Comparison of ENCODE assay signal across 8 cellular contexts in the genomic region with DNA sequence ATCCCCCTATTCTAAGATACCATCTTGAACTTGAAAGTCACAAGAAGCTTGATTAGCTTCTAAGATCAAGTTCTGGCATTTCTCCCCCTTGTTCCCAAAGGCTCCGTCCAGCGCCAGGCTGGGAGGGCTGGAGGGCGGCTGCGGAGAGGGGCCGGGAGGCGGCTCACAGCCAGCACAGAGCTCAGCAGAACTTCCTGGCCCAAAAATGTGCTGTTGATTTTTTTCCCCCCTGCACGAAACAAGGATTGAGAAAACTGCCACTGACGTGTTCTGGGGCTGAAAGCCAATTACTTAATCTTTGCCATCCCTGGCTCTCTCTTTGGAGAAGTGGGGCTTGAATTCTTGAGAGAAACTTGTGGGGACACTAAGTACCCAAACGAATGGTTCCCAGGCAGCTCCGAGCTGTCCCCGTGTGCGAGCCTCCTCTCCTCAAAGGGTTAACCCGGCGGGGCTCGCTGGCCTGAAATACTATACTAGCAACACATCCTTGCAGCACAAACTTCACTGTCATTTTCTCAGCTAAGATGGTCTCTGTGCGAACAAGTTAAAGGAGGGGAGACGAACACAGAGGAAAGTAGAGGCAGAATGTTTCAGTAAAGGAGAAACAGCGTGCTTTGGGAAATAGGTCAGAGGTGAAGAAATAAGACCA. TPM values are rescaled to one million over a fixed set of nuclear protein-coding genes. Genes with fewer than 3 reads are reported as not detected.
DNase-seq lines count a peak whose midpoint lies in the region; ATAC-seq and TF ChIP-seq lines count a peak whose summit lies in the region.

No MANE protein-coding gene starts in this region.

- peaks cover 5% of the 10 kb centered on the region for H3K27me3 Mint-ChIP-seq in glutamatergic neuron (ENCODE audit: unreplicated experiment)

- peak; percentile 56 for ATAC-seq in HG02759 (IDR thresholded peaks at IDR 0.05; ENCODE audit: unreplicated experiment)

- H3K4me3 Mint-ChIP-seq in glutamatergic neuron (ENCODE audit: unreplicated experiment): peak overlapping the region; percentile 71

- H3K27ac Mint-ChIP-seq in glutamatergic neuron (ENCODE audit: unreplicated experiment): no peak overlapping the region

- DNase-seq in SKM-1 treated with dmso at 0.1 percent for 144 hours (lab: John Stamatoyannopoulos, UW; ENCODE audit: unreplicated experiment) (peak; percentile 50), SKM-1 (lab: John Stamatoyannopoulos, UW; ENCODE audit: unreplicated experiment) (no peak), NCI-H226 (peak; percentile 70), glutamatergic neuron (no peak), nucleus accumbens (lab: John Stamatoyannopoulos, UW) (peak in 49 of 56 donors; percentile 15 to 83 (median 51))
- peak; percentile 28 for DNase-seq in activated naive CD4-positive, alpha-beta T cell treated with anti-CD3 and anti-CD28 coated beads, Interleukin-2, amount 50 U/mL, for 16 hours
- no peak for DNase-seq in central memory CD4-positive, alpha-beta T cell

- H3K9me3 Mint-ChIP-seq in glutamatergic neuron (ENCODE audit: unreplicated experiment): no peaks in the 10 kb centered on the region

- H3K4me1 Mint-ChIP-seq in glutamatergic neuron (ENCODE audit: low read depth, unreplicated experiment): peaks cover 34% of the 10 kb centered on the region

- H3K36me3 Mint-ChIP-seq in glutamatergic neuron (ENCODE audit: unreplicated experiment): no peaks in the 10 kb centered on the region

- no peak for TF ChIP-seq CTCF in glutamatergic neuron (IDR thresholded peaks at IDR 0.05; ENCODE audit: partially characterized antibody, unreplicated experiment)

RNA-seq across cellular contexts. Expression of gene TRAF3IP2, which starts 0.5 kb away (rescaled TPM):
- total RNA-seq in glutamatergic neuron (ENCODE audit: unreplicated experiment): 0.51 TPM

Comparison
In these comparisons a context has a peak if more than half of its experiments do, and no peak if none do; other contexts are left out.
1. DNase-seq: peak in SKM-1 treated with dmso at 0.1 percent for 144 hours (single experiment), NCI-H226 (single experiment), activated naive CD4-positive, alpha-beta T cell treated with anti-CD3 and anti-CD28 coated beads, Interleukin-2, amount 50 U/mL, for 16 hours (single experiment) and nucleus accumbens (49 of 56); none in SKM-1 (single experiment), glutamatergic neuron (single experiment) and central memory CD4-positive, alpha-beta T cell (single experiment).